ENCODE assay signal across 19 cellular contexts in the genomic region with DNA sequence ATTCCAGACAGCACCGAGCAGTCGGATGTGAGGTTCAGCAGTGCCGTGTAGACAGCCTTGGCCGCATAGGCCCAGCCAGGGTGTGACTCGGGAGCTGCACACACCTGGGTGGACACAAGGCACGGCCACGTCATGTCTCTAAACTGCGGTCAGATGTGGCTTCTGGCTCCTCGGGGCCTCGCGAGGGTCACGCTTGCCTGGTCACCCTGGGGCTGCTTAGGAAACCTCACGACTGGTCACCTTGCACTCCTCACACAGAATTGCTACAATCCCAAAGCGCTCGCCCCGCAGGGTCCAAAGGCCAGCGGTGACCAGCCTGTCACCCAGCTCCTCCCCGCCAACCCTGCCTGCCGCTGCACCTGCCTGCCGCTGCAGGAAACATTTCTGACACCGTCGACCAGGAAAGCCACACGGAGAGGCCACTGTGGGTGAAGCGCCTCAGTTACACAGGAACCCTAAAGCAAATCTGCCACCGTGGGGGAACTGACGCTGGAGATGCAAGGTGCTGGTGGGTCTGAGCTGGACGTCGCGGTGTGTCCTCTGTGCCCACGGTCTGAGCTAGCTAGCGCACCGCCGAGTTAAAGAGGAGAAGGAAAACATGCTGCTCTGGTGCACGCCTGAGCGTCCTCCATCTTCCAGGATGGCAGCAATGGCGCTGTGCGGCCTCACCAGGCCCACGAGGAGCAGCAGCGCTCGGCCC. TPM values are rescaled to one million over a fixed set of nuclear protein-coding genes. Genes with fewer than 3 reads are reported as not detected.
DNase-seq lines count a peak whose midpoint lies in the region; ATAC-seq, FAIRE-seq and TF ChIP-seq lines count a peak whose summit lies in the region.
"Had no signal": no experiment of that assay in that cellular context is flagged by ENCODE, and none has a peak within 500 bp of the region (broad histone marks: within the 10 kb centered on the region; RNA-seq: fewer than 3 reads in every experiment).

No MANE protein-coding gene starts in this region.

- peaks cover 21% of the 10 kb centered on the region for H3K79me2 ChIP-seq in GM23338 (replicated peaks; ENCODE audit: insufficient read depth)
- H3K79me2 ChIP-seq in HepG2 (ENCODE audit: insufficient read depth, low read length) = peaks cover 42% of the 10 kb centered on the region

- H3K27ac ChIP-seq in GM23338 (ENCODE audit: low read depth) = no peak overlapping the region
- H3K27ac ChIP-seq in endodermal cell (ENCODE audit: low read depth, low read length) = no peak overlapping the region
- peak overlapping the region; percentile 86 for H3K27ac ChIP-seq in HepG2 (ENCODE audit: extremely low read length, insufficient read depth, low read length)
- H3K27ac ChIP-seq: SJSA1 had no signal

- intact Hi-C loops in HepG2 (cut with micrococcal nuclease; ENCODE audit: unreplicated experiment) = no loop called here
- intact Hi-C loops in posterior vena cava (cut with DNase I) = no loop called here

- 94 to 95% methylated on average over 38 to 40 of the region's 40 CpGs for WGBS in endodermal cell (ENCODE audit: insufficient coverage in 1 of 2, insufficient read length in 1 of 2), 2 experiments
- WGBS in HepG2 (ENCODE audit: low lambda C conversion rate) = 35% methylated on average over 8 of the region's 40 CpGs

- TF ChIP-seq EP300 in HepG2 (IDR thresholded peaks at IDR 0.05; ENCODE audit: low read depth in 2 of 2, low read length in 2 of 2) (no peak), HepG2 (CRISPR knock-in tag; IDR thresholded peaks at IDR 0.05; ENCODE audit: borderline replicate concordance) (peak; percentile 35; the same call in 1 of the 2 replicates)

- H3K9ac ChIP-seq in endodermal cell (ENCODE audit: extremely low read depth, low read length, poor library complexity, severe bottlenecking) (no peak overlapping the region), HepG2 (ENCODE audit: insufficient read depth, low read depth, low read length) (peak overlapping the region; percentile 64)

- H3K4me3 Mint-ChIP-seq in GM23338 (no peak overlapping the region), endodermal cell (no peak overlapping the region), chondrocyte (ENCODE audit: unreplicated experiment) (no peak overlapping the region)

- H3K4me1 Mint-ChIP-seq in GM23338 = peaks cover 10% of the 10 kb centered on the region
- peaks cover 11% of the 10 kb centered on the region for H3K4me1 Mint-ChIP-seq in endodermal cell
- peaks cover 34% of the 10 kb centered on the region for H3K4me1 Mint-ChIP-seq in chondrocyte (ENCODE audit: low read depth)

- H3K27me3 Mint-ChIP-seq in GM23338 (ENCODE audit: insufficient read depth, low read depth, poor library complexity) = peaks cover 8% of the 10 kb centered on the region
- no peaks in the 10 kb centered on the region for H3K27me3 Mint-ChIP-seq in endodermal cell (ENCODE audit: insufficient read depth)
- H3K27me3 Mint-ChIP-seq in chondrocyte (ENCODE audit: low read depth) = no peaks in the 10 kb centered on the region

- H3K9me3 Mint-ChIP-seq in GM23338 (no peaks in the 10 kb centered on the region; the same call in 2 of the 3 replicates), endodermal cell (peaks cover under 1% of the 10 kb centered on the region), chondrocyte (ENCODE audit: low read depth) (no peaks in the 10 kb centered on the region)

- no peaks in the 10 kb centered on the region for H3K9me3 ChIP-seq in endodermal cell (ENCODE audit: control insufficient read depth, low read length)
- no peaks in the 10 kb centered on the region for H3K9me3 ChIP-seq in HepG2 (ENCODE audit: low read length)
- H3K9me3 ChIP-seq: HAP-1, SJSA1 had no signal

- H4K20me1 ChIP-seq in GM23338 (replicated peaks; ENCODE audit: insufficient read depth) (no peaks in the 10 kb centered on the region; the same call in 1 of the 2 replicates), HepG2 (ENCODE audit: insufficient read depth, low read length) (no peaks in the 10 kb centered on the region)

- TF ChIP-seq CTCF in GM23338 (conservative IDR thresholded peaks at IDR 0.05; ENCODE audit: low read depth in 2 of 2) (no peak), endodermal cell (conservative IDR thresholded peaks at IDR 0.05) (no peak), HepG2 (CRISPR knock-in tag; IDR thresholded peaks at IDR 0.05) (peak; percentile 33; the same call in 1 of the 2 replicates), chondrocyte (IDR thresholded peaks at IDR 0.05) (no peak)

- in situ Hi-C loops in HepG2 (cut with HindIII; ENCODE audit: extremely low pct_ligation_motif_present, low pct_unique_long_range_greater_than_20kb) = no loop called here

- H3K4me1 ChIP-seq in GM23338 (ENCODE audit: insufficient read depth) (no peaks in the 10 kb centered on the region), endodermal cell (ENCODE audit: control insufficient read depth, insufficient read depth, low read length) (peaks cover 3% of the 10 kb centered on the region), HepG2 (ENCODE audit: insufficient read depth, low read length) (peaks cover 62% of the 10 kb centered on the region)
- H3K4me1 ChIP-seq: HAP-1, SJSA1 had no signal

- H3K36me3 ChIP-seq in GM23338 (ENCODE audit: insufficient read depth) (no peaks in the 10 kb centered on the region), endodermal cell (ENCODE audit: control insufficient read depth, insufficient read depth, low read length) (peaks cover under 1% of the 10 kb centered on the region), HepG2 (replicated peaks in 1 of 2; ENCODE audit: control insufficient read depth in 1 of 2, insufficient read depth in 2 of 2, low read length in 2 of 2) (peaks cover 14 to 22% of the 10 kb centered on the region in 2 experiments; a peak in 4 of 5 replicates)
- H3K36me3 ChIP-seq: HAP-1, SJSA1 had no signal

- H3K27me3 ChIP-seq in GM23338 (ENCODE audit: insufficient read depth) (no peaks in the 10 kb centered on the region), endodermal cell (ENCODE audit: control insufficient read depth, insufficient read depth, low read length, poor library complexity, severe bottlenecking) (no peaks in the 10 kb centered on the region), HepG2 (ENCODE audit: control insufficient read depth in 1 of 2, insufficient read depth in 2 of 2, low read length in 2 of 2) (no peaks in the 10 kb centered on the region)
- H3K27me3 ChIP-seq: SJSA1 had no signal

- CTCF ChIA-PET in HepG2 (lab: Yijun Ruan, JAX; ENCODE audit: low intra/inter-chr PET ratio, low total read pairs) = interaction anchor here (1.5 kb wide), 1 partner anchor 101 kb away, joined by 3 read pairs; no protein-coding TSS in a partner anchor

- H3K4me3 ChIP-seq in GM23338 (no peak overlapping the region), endodermal cell (ENCODE audit: low read length) (no peak overlapping the region), HepG2 (replicated peaks in 1 of 3; ENCODE audit: insufficient read depth in 1 of 3, low read depth in 2 of 3, low read length in 3 of 3) (peak overlapping the region in 1 of 3 experiments; percentile 46; a peak in 1 of 6 replicates)
- H3K4me3 ChIP-seq: HAP-1, SJSA1 had no signal

- H3K4me2 ChIP-seq in GM23338 (no peak overlapping the region), HepG2 (ENCODE audit: low read depth, low read length) (peak overlapping the region; percentile 72)

- no peak for ATAC-seq in GM23338
- ATAC-seq in HepG2 = peak; percentile 88
- no peak for ATAC-seq in HG02885 (IDR thresholded peaks at IDR 0.05; ENCODE audit: poor library complexity, unreplicated experiment)

- no peaks in the 10 kb centered on the region for H3F3A ChIP-seq in GM23338 (replicated peaks; ENCODE audit: low read depth)

- TF ChIP-seq RAD21 in HepG2 (CRISPR knock-in tag; IDR thresholded peaks at IDR 0.05) = no peak; the same call in none of the 2 replicates

- no TSS peak for BruUV-seq in HepG2 (replicated peaks; lab: Mats Ljungman, UMichigan)

- no peak for DNase-seq in GM23338 (ENCODE audit: low spot score)
- DNase-seq in endodermal cell = no peak
- peak; percentile 84 for DNase-seq in HepG2 (ENCODE audit: low spot score)
- DNase-seq in renal cortical epithelial cell (ENCODE audit: low read depth) = peak; percentile 73
- DNase-seq in chondrocyte (ENCODE audit: low spot score) = no peak
- DNase-seq in posterior vena cava (ENCODE audit: low spot score) = no peak
- DNase-seq in activated CD4-positive, alpha-beta T cell treated with anti-CD3 and anti-CD28 coated beads for 48 hours = no peak
- DNase-seq: 8988T, COR-L47, DMS 273 treated with DMSO at 0.1 percent for 48 hours, DND-41, KG1, NCI-H1417 treated with DMSO at 0.1 percent for 48 hours, NCI-H1930, NCI-H345, NCI-H526 had no signal

- TF ChIP-seq POLR2A in HepG2 (IDR thresholded peaks at IDR 0.05; ENCODE audit: insufficient read depth in 1 of 2, low read depth in 2 of 2, low read length in 2 of 2) = 0 out of 4 replicates have a peak, but pooled peaks of 1 of the 2 experiments have one; percentile 44

- H3K36me3 Mint-ChIP-seq in GM23338 (ENCODE audit: low read depth) (peaks cover 9% of the 10 kb centered on the region), endodermal cell (ENCODE audit: low read depth) (peaks cover 9% of the 10 kb centered on the region), chondrocyte (ENCODE audit: low read depth) (peaks cover 14% of the 10 kb centered on the region)

- no peak overlapping the region for H2AFZ ChIP-seq in GM23338
- no peak overlapping the region for H2AFZ ChIP-seq in HepG2 (ENCODE audit: low read length)

- H3K9me2 ChIP-seq in GM23338 (ENCODE audit: insufficient read depth) = no peaks in the 10 kb centered on the region

- FAIRE-seq in HepG2 (lab: Jason Lieb, UNC) = peak; percentile 70

- POLR2A ChIA-PET in HepG2 (lab: Yijun Ruan, JAX) = interaction anchor here (0.8 to 5.1 kb wide), 11 partner anchors 10 to 115 kb away, joined by 3 to 59 read pairs (median 5); partner anchors contain the start of gene ZFAND2A

- H3K27ac Mint-ChIP-seq in GM23338 = peak overlapping the region; percentile 70; the same call in 1 of the 2 replicates
- H3K27ac Mint-ChIP-seq in endodermal cell = peak overlapping the region; percentile 58
- no peak overlapping the region for H3K27ac Mint-ChIP-seq in chondrocyte (ENCODE audit: unreplicated experiment)

RNA-seq across cellular contexts. Expression of gene GPER1, which starts 5.0 kb away (rescaled TPM):
- total RNA-seq in GM23338 (2014; rRNA removed; shearing (Covaris generic)) = 2.8 TPM in 1 of 2 replicates, not detected in the other
- polyA plus RNA-seq in GM23338 (2016; fragmentation: Nextera tagmentation; extraction: Ambion mirVana) (0.42 and 0.89 TPM in 2 replicates), HepG2 (2011; rRNA removed) (12.7 and 16.4 TPM in 2 replicates)
- total RNA-seq in endodermal cell (under 1 TPM; 0.35 to 0.51 TPM), HepG2 (2016; rRNA removed; fragmentation: Illumina TruSeq; extraction: Trizol) (15.2 and 19.7 TPM in 2 replicates), renal cortical epithelial cell (0.52 and 1.6 TPM in 2 replicates), chondrocyte (5.7 to 9.9 TPM (median 9.5 TPM) in 3 replicates), posterior vena cava (1 to 10 TPM; 5.5 to 6.6 TPM)
- 1.1 TPM for polyA plus RNA-seq in endodermal cell (2013, experiment 1 of 2)
- polyA plus RNA-seq in endodermal cell (2013, experiment 2 of 2) = 0.91 TPM
- 11.8 and 14.0 TPM in 2 replicates for total RNA-seq in HepG2 (2016; cell fraction: cytosol; rRNA removed; fragmentation: Illumina TruSeq; extraction: Trizol; ENCODE audit: low read depth)
- total RNA-seq in HepG2 (2016; cell fraction: insoluble cytoplasmic fraction; rRNA removed; fragmentation: Illumina TruSeq; extraction: Trizol) = 14.3 and 19.8 TPM in 2 replicates
- total RNA-seq in HepG2 (2016; cell fraction: membrane; rRNA removed; fragmentation: Illumina TruSeq; extraction: Trizol) = 22.2 and 30.5 TPM in 2 replicates
- 13.6 and 15.7 TPM in 2 replicates for total RNA-seq in HepG2 (2016; cell fraction: nucleus; rRNA removed; fragmentation: Illumina TruSeq; extraction: Trizol)
- polyA plus RNA-seq in HepG2 (2011; cell fraction: cytosol; rRNA removed) = 14.9 and 19.2 TPM in 2 replicates
- polyA plus RNA-seq in HepG2 (2011; cell fraction: nucleus; rRNA removed) = 55.4 and 63.5 TPM in 2 replicates
- polyA plus RNA-seq in HepG2 (2012) = 10.5 and 10.7 TPM in 2 replicates
- polyA plus RNA-seq in HepG2 (2016; cell fraction: cytosol; fragmentation: Illumina TruSeq; extraction: Trizol; ENCODE audit: low read depth) = 9.9 and 11.3 TPM in 2 replicates
- polyA plus RNA-seq in HepG2 (2016; cell fraction: insoluble cytoplasmic fraction; fragmentation: Illumina TruSeq; extraction: Trizol; ENCODE audit: low read depth) = 17.5 and 21.3 TPM in 2 replicates
- polyA plus RNA-seq in HepG2 (2016; cell fraction: membrane; fragmentation: Illumina TruSeq; extraction: Trizol; ENCODE audit: low read depth) = 22.0 and 22.5 TPM in 2 replicates
- 36.9 and 39.6 TPM in 2 replicates for polyA plus RNA-seq in HepG2 (2016; cell fraction: nucleus; fragmentation: Illumina TruSeq; extraction: Trizol; ENCODE audit: insufficient read depth, low read depth)
- 7.5 and 47.4 TPM in 2 replicates for polyA minus RNA-seq in HepG2 (2011; rRNA and poly(A)+ RNA removed; ENCODE audit: low replicate concordance)
- polyA minus RNA-seq in HepG2 (2011; cell fraction: cytosol; rRNA and poly(A)+ RNA removed) = 11.5 and 13.4 TPM in 2 replicates
- 4.2 and 5.7 TPM in 2 replicates for polyA minus RNA-seq in HepG2 (2011; cell fraction: nucleus; rRNA and poly(A)+ RNA removed)
- total RNA-seq: SJSA1 had no signal

RNA-seq across cellular contexts. Expression of gene GPR146, which starts 48.6 kb away (rescaled TPM):
- total RNA-seq in GM23338 (2014; rRNA removed; shearing (Covaris generic)) = 0.16 and 0.28 TPM in 2 replicates
- polyA plus RNA-seq in GM23338 (2016; fragmentation: Nextera tagmentation; extraction: Ambion mirVana) = 0.37 TPM in 1 of 2 replicates, not detected in the other
- under 1 TPM; 0.66 to 0.75 TPM for total RNA-seq in endodermal cell
- polyA plus RNA-seq in endodermal cell (2013, experiment 1 of 2) = 1.1 TPM
- polyA plus RNA-seq in endodermal cell (2013, experiment 2 of 2) = 1.7 TPM
- total RNA-seq in HepG2 (2016; rRNA removed; fragmentation: Illumina TruSeq; extraction: Trizol) = 0.84 and 2.0 TPM in 2 replicates
- 0.91 and 1.1 TPM in 2 replicates for total RNA-seq in HepG2 (2016; cell fraction: cytosol; rRNA removed; fragmentation: Illumina TruSeq; extraction: Trizol; ENCODE audit: low read depth)
- total RNA-seq in HepG2 (2016; cell fraction: insoluble cytoplasmic fraction; rRNA removed; fragmentation: Illumina TruSeq; extraction: Trizol) = 0.89 and 1.2 TPM in 2 replicates
- 1.9 and 2.7 TPM in 2 replicates for total RNA-seq in HepG2 (2016; cell fraction: membrane; rRNA removed; fragmentation: Illumina TruSeq; extraction: Trizol)
- total RNA-seq in HepG2 (2016; cell fraction: nucleus; rRNA removed; fragmentation: Illumina TruSeq; extraction: Trizol) = 1.1 and 3.4 TPM in 2 replicates
- 15.9 and 17.2 TPM in 2 replicates for polyA plus RNA-seq in HepG2 (2011; rRNA removed)
- 11.4 and 22.4 TPM in 2 replicates for polyA plus RNA-seq in HepG2 (2011; cell fraction: cytosol; rRNA removed)
- polyA plus RNA-seq in HepG2 (2011; cell fraction: nucleus; rRNA removed) = 18.2 and 25.0 TPM in 2 replicates
- polyA plus RNA-seq in HepG2 (2012) = 4.5 and 5.3 TPM in 2 replicates
- 2.1 and 2.2 TPM in 2 replicates for polyA plus RNA-seq in HepG2 (2016; cell fraction: cytosol; fragmentation: Illumina TruSeq; extraction: Trizol; ENCODE audit: low read depth)
- 0.78 and 1.3 TPM in 2 replicates for polyA plus RNA-seq in HepG2 (2016; cell fraction: insoluble cytoplasmic fraction; fragmentation: Illumina TruSeq; extraction: Trizol; ENCODE audit: low read depth)
- 2.3 and 3.4 TPM in 2 replicates for polyA plus RNA-seq in HepG2 (2016; cell fraction: membrane; fragmentation: Illumina TruSeq; extraction: Trizol; ENCODE audit: low read depth)
- 2.2 and 2.5 TPM in 2 replicates for polyA plus RNA-seq in HepG2 (2016; cell fraction: nucleus; fragmentation: Illumina TruSeq; extraction: Trizol; ENCODE audit: insufficient read depth, low read depth)
- polyA minus RNA-seq in HepG2 (2011; rRNA and poly(A)+ RNA removed; ENCODE audit: low replicate concordance) = 0.87 and 47.8 TPM in 2 replicates
- polyA minus RNA-seq in HepG2 (2011; cell fraction: cytosol; rRNA and poly(A)+ RNA removed) = 6.9 and 9.1 TPM in 2 replicates
- polyA minus RNA-seq in HepG2 (2011; cell fraction: nucleus; rRNA and poly(A)+ RNA removed) = 9.3 and 14.0 TPM in 2 replicates
- total RNA-seq in renal cortical epithelial cell = 3.0 and 3.6 TPM in 2 replicates
- total RNA-seq in chondrocyte = 1.4 to 4.4 TPM (median 3.8 TPM) in 3 replicates
- 10 to 100 TPM in 1 of 2 donors, 1 to 10 TPM in 1; 9.4 to 14.3 TPM for total RNA-seq in posterior vena cava

Comparison
In these comparisons a context has a peak if more than half of its experiments do, and no peak if none do; other contexts are left out.
1. DNase-seq: peak in HepG2 (single experiment) and renal cortical epithelial cell (single experiment); none in GM23338 (single experiment), endodermal cell (single experiment), chondrocyte (single experiment), posterior vena cava (single experiment) and activated CD4-positive, alpha-beta T cell treated with anti-CD3 and anti-CD28 coated beads for 48 hours (single experiment).